Comparison of ENCODE assay signal across 8 cellular contexts in genomic region chr10:68526634-68527132, GRCh38. TPM values are rescaled to one million over a fixed set of nuclear protein-coding genes. Genes with fewer than 3 reads are reported as not detected.
DNase-seq lines count a peak whose midpoint lies in the region; ATAC-seq and TF ChIP-seq lines count a peak whose summit lies in the region.

No MANE protein-coding gene starts in this region.

- DNase-seq in GM12864 (ENCODE audit: low read depth) (no peak), T-cell (no peak), foreskin fibroblast (no peak), sigmoid colon (no peak), NOMO-1 treated with dmso at 0.1 percent for 144 hours (lab: John Stamatoyannopoulos, UW; ENCODE audit: unreplicated experiment) (no peak), head of caudate nucleus (no peak), NCI-H524 treated with DMSO at 0.1 percent for 48 hours (lab: John Stamatoyannopoulos, UW) (no peak)

- peaks cover 0 to 13% (median 8%) of the 10 kb centered on the region in 4 donors for H3K4me1 ChIP-seq in sigmoid colon

- H3K27ac ChIP-seq in sigmoid colon, result peak overlapping the region; percentile 93 to 96 (median 94)

- H3K36me3 Mint-ChIP-seq in T-cell, result peaks cover 4% of the 10 kb centered on the region

- H3K4me3 Mint-ChIP-seq in T-cell, result peak overlapping the region; percentile 84 to 91 (median 88)

- H3K27me3 Mint-ChIP-seq in T-cell, result no peaks in the 10 kb centered on the region

- ATAC-seq in T-cell (replicated peaks in 1 of 4) (peak in 2 of 4 experiments; percentile 20 to 23), HG02840 (IDR thresholded peaks at IDR 0.05; ENCODE audit: low FRiP score, unreplicated experiment) (no peak)

- no peaks in the 10 kb centered on the region for H3K9me3 Mint-ChIP-seq in T-cell

- peaks cover 7 to 14% (median 10%) of the 10 kb centered on the region in 3 donors for H3K4me1 Mint-ChIP-seq in T-cell

- H3K27ac Mint-ChIP-seq in T-cell, result peak overlapping the region; percentile 85 to 90

- H3K27me3 ChIP-seq in sigmoid colon, result no peaks in the 10 kb centered on the region

- WGBS in sigmoid colon, 2 donors, result 1 to 10% methylated on average over 2 of the region's 2 CpGs

- no peaks in the 10 kb centered on the region for H3K9me3 ChIP-seq in sigmoid colon

- intact Hi-C loops in sigmoid colon (cut with DNase I), result loop anchor here (1.0 to 5.0 kb wide), 4 partner anchors 119 to 654 kb away; partner anchors contain the start of genes CCAR1, DDX50, RUFY2 and SUPV3L1
- intact Hi-C loops in head of caudate nucleus (cut with DNase I), result loop anchor here (5.0 to 10.0 kb wide), 2 partner anchors 196 to 672 kb away; partner anchors contain the start of gene CCAR1

- TF ChIP-seq POLR2A in sigmoid colon (IDR thresholded peaks at IDR 0.05), result no peak

- TF ChIP-seq CTCF in GM12864 (IDR thresholded peaks at IDR 0.05; ENCODE audit: low read depth, low read length, missing control alignments) (no peak), foreskin fibroblast (IDR thresholded peaks at IDR 0.05; ENCODE audit: low read depth, low read length) (no peak), sigmoid colon (IDR thresholded peaks at IDR 0.05) (no peak)

- H3K4me3 ChIP-seq in GM12864 (ENCODE audit: low read depth, low read length), result peak overlapping the region; percentile 95
- H3K4me3 ChIP-seq in foreskin fibroblast (ENCODE audit: low read depth in 1 of 2, low read length in 2 of 2), result peak overlapping the region; percentile 79 to 96
- peak overlapping the region; percentile 80 to 92 (median 88) for H3K4me3 ChIP-seq in sigmoid colon

- peaks cover 0 to 3% (median 0%) of the 10 kb centered on the region in 4 donors for H3K36me3 ChIP-seq in sigmoid colon

- CTCF ChIA-PET in T-cell (lab: Charles Lee), result no interaction called here

- no peak for TF ChIP-seq EP300 in sigmoid colon (IDR thresholded peaks at IDR 0.05)

- POLR2A ChIA-PET in T-cell (lab: Charles Lee), result interaction anchor here in 1 of 2 donors (0.5 kb wide), 1 partner anchor 144 kb away, joined by 10 read pairs; no protein-coding TSS in a partner anchor

RNA-seq across cellular contexts. Expression of gene SLC25A16, which starts 0.6 kb away (rescaled TPM):
- 10 to 100 TPM; 19.0 to 25.9 (median 23.7) TPM for total RNA-seq in T-cell
- total RNA-seq in sigmoid colon, result 100 to 1,000 TPM in 1 of 4 donors, 10 to 100 TPM in 3; 23.5 to 238 (median 25.1) TPM
- polyA plus RNA-seq in sigmoid colon, result 1 to 10 TPM; 7.2 to 9.5 (median 8.0) TPM

RNA-seq across cellular contexts. Expression of gene TET1, which starts 33.5 kb away (rescaled TPM):
- total RNA-seq in T-cell (1 to 10 TPM; 1.6 to 3.6 (median 1.9) TPM), sigmoid colon (1 to 10 TPM; 6.4 to 8.9 (median 6.9) TPM)
- under 1 TPM in 2 of 3 donors, not detected in 1; under 0.01 to 0.41 TPM for polyA plus RNA-seq in sigmoid colon

RNA-seq across cellular contexts. Expression of gene DNA2, which starts 54.9 kb away (rescaled TPM):
- 1 to 10 TPM; 3.4 to 6.8 (median 5.3) TPM for total RNA-seq in T-cell
- 1 to 10 TPM; 1.7 to 6.4 (median 2.6) TPM for total RNA-seq in sigmoid colon
- polyA plus RNA-seq in sigmoid colon, result 1 to 10 TPM in 1 of 3 donors, under 1 TPM in 2; under 0.01 to 3.0 (median 0.69) TPM
